In the genomic region with DNA sequence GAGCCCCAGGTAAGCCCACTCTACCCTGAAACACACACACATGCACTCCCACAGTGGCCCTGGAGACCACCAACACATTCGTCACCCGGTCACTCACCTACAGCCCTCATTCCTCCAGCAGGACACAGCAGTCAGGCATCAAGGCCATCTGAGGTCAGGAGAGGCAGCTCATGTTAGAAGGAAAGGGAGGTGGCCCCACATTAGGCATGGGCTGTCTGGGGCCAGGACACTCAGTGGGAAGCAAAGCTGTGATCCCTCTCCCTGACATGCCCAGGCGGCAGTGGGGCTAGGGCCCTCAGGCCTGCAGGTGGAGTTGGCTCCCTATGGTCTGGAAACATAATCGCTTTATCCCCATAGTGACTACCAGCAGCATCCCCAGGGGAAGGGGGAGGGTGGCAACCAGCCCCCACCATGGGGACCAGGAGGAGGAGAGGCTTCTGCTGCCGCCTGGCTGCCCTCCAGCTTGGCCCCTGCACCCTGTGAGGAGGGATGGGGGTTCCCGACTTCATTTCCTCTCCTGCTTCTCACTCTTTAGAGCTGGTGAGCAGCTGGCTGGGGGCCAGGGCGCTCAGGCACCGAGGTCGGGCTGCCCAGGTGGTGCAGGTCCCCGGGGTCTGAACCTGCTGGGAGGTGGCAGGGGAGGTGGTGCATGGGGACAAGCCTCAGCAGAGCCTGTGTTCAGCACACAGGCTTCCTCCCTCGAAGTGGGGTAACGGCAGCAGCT, we compare ENCODE assay signal across 1 cellular context.
TF ChIP-seq lines count a peak whose summit lies in the region.

No MANE protein-coding gene starts in this region.

TF ChIP-seq in GM12878, 131 proteins besides CTCF, POLR2A, EP300 and RAD21 (continued from another document):
- TF ChIP-seq ZNF592 (IDR thresholded peaks at IDR 0.05) (no peak), SUZ12 (IDR thresholded peaks at IDR 0.05; ENCODE audit: unreplicated experiment) (no peak), EZH2 (IDR thresholded peaks at IDR 0.05; ENCODE audit: borderline replicate concordance, control insufficient read depth, low read depth, low read length) (no peak), BHLHE40 (IDR thresholded peaks at IDR 0.05; ENCODE audit: borderline replicate concordance in 1 of 2, low read depth in 2 of 2, low read length in 1 of 2) (no peak), FOXK2 (IDR thresholded peaks at IDR 0.05) (no peak), IRF4 (IDR thresholded peaks at IDR 0.05; ENCODE audit: low read depth, low read length) (no peak), NR2F1 (conservative IDR thresholded peaks at IDR 0.05) (no peak), NFXL1 (IDR thresholded peaks at IDR 0.05; ENCODE audit: borderline replicate concordance) (no peak), CBX5 (IDR thresholded peaks at IDR 0.05; ENCODE audit: low read depth) (no peak), STAT1 (conservative IDR thresholded peaks at IDR 0.05) (no peak), CHD1 (IDR thresholded peaks at IDR 0.05; ENCODE audit: low read depth, low read length) (no peak), RFX5 (IDR thresholded peaks at IDR 0.05; ENCODE audit: low read depth, low read length) (no peak)
